In genomic region chr2:199833525-199833924, GRCh38 we compare ENCODE assay signal across 21 cellular contexts. TPM values are rescaled to one million over a fixed set of nuclear protein-coding genes. Genes with fewer than 3 reads are reported as not detected.
DNase-seq lines count a peak whose midpoint lies in the region; ATAC-seq lines count a peak whose summit lies in the region.
"Had no signal": no experiment of that assay in that cellular context is flagged by ENCODE, and none has a peak within 500 bp of the region (broad histone marks: within the 10 kb centered on the region; RNA-seq: fewer than 3 reads in every experiment).

No MANE protein-coding gene starts in this region.

- peak overlapping the region; percentile 75 for H3K27ac ChIP-seq in layer of hippocampus (ENCODE audit: low read depth, low read length)
- H3K27ac ChIP-seq: heart right ventricle, thoracic aorta had no signal

- no peaks in the 10 kb centered on the region for H3K36me3 Mint-ChIP-seq in activated CD4-positive, alpha-beta T cell treated with anti-CD3 and anti-CD28 coated beads for 36 hours (ENCODE audit: low read depth)
- H3K36me3 Mint-ChIP-seq: CD4-positive, CD25-positive, alpha-beta regulatory T cell had no signal

- CTCF ChIA-PET in activated CD4-positive, alpha-beta T cell treated with anti-CD3 and anti-CD28 coated beads for 36 hours (lab: Charles Lee) = no interaction called here

- H3K9me3 Mint-ChIP-seq in activated CD4-positive, alpha-beta T cell treated with anti-CD3 and anti-CD28 coated beads for 36 hours (ENCODE audit: low read depth) = no peaks in the 10 kb centered on the region
- H3K9me3 Mint-ChIP-seq: activated T-helper 2 cell treated with anti-CD3 and anti-CD28 coated beads, Interferon-gamma antibody, Interleukin-2, Interleukin-4, amounts not matched to agents 10 μg/mL and 5 μg/mL and 100 μg/mL, durations not matched to agents 14 hours and 24 hours and 36 hours; memory B cell; naive thymus-derived CD8-positive, alpha-beta T cell had no signal

- H3K27me3 ChIP-seq in layer of hippocampus (ENCODE audit: control insufficient read depth, insufficient read depth, low read length) = no peaks in the 10 kb centered on the region
- H3K27me3 ChIP-seq: heart right ventricle had no signal

- H3K27ac Mint-ChIP-seq in activated CD4-positive, alpha-beta T cell treated with anti-CD3 and anti-CD28 coated beads for 36 hours = no peak overlapping the region
- H3K27ac Mint-ChIP-seq: activated T-helper 2 cell treated with anti-CD3 and anti-CD28 coated beads, Interferon-gamma antibody, Interleukin-2, Interleukin-4, amounts not matched to agents 10 μg/mL and 5 μg/mL and 100 μg/mL, durations not matched to agents 14 hours and 24 hours and 36 hours; CD4-positive, CD25-positive, alpha-beta regulatory T cell; memory B cell; naive thymus-derived CD8-positive, alpha-beta T cell had no signal

- DNase-seq in C1 segment of cervical spinal cord (lab: John Stamatoyannopoulos, UW) (peak in 11 of 14 donors; percentile 6 to 64 (median 32)), NCI-H2029 (lab: John Stamatoyannopoulos, UW) (peak; percentile 77), amygdala (lab: John Stamatoyannopoulos, UW) (peak in 45 of 56 donors; percentile 4 to 81 (median 39))
- DNase-seq in activated CD4-positive, alpha-beta T cell treated with anti-CD3 and anti-CD28 coated beads for 36 hours = no peak
- no peak for DNase-seq in stimulated activated CD4-positive, alpha-beta T cell treated with anti-CD3 and anti-CD28 coated beads, Interleukin-4, amount 100 ng/mL, for 24 hours
- DNase-seq: CD4-positive, CD25-positive, alpha-beta regulatory T cell; central memory CD4-positive, alpha-beta T cell; effector CD8-positive, alpha-beta T cell; heart right ventricle; islet precursor cell; naive thymus-derived CD8-positive, alpha-beta T cell; NCI-H146; NCI-H524 treated with DMSO at 0.1 percent for 48 hours; PC-3 had no signal

- no peaks in the 10 kb centered on the region for H3K4me1 Mint-ChIP-seq in activated CD4-positive, alpha-beta T cell treated with anti-CD3 and anti-CD28 coated beads for 36 hours
- H3K4me1 Mint-ChIP-seq: CD4-positive, CD25-positive, alpha-beta regulatory T cell; memory B cell; naive thymus-derived CD8-positive, alpha-beta T cell had no signal

- ATAC-seq in esophagus mucosa (no peak), GM21825 (IDR thresholded peaks at IDR 0.05; ENCODE audit: unreplicated experiment) (no peak)
- ATAC-seq in activated CD4-positive, alpha-beta T cell treated with anti-CD3 and anti-CD28 coated beads for 36 hours = no peak
- ATAC-seq: heart right ventricle; naive thymus-derived CD8-positive, alpha-beta T cell; PC-3 had no signal

- POLR2A ChIA-PET in activated CD4-positive, alpha-beta T cell treated with anti-CD3 and anti-CD28 coated beads for 36 hours (lab: Charles Lee) = no interaction called here

- no peaks in the 10 kb centered on the region for H3K27me3 Mint-ChIP-seq in activated CD4-positive, alpha-beta T cell treated with anti-CD3 and anti-CD28 coated beads for 36 hours
- H3K27me3 Mint-ChIP-seq: memory B cell; naive thymus-derived CD8-positive, alpha-beta T cell had no signal

- H3K4me3 Mint-ChIP-seq in activated CD4-positive, alpha-beta T cell treated with anti-CD3 and anti-CD28 coated beads for 36 hours = no peak overlapping the region
- H3K4me3 Mint-ChIP-seq: CD4-positive, CD25-positive, alpha-beta regulatory T cell; memory B cell; naive thymus-derived CD8-positive, alpha-beta T cell had no signal

- intact Hi-C loops in activated CD4-positive, alpha-beta T cell treated with anti-CD3 and anti-CD28 coated beads for 36 hours (cut with DNase I, micrococcal nuclease) = no loop called here

RNA-seq across cellular contexts. Expression of gene FTCDNL1, which starts 17.5 kb away (rescaled TPM):
- 1.6 TPM for total RNA-seq in esophagus mucosa
- total RNA-seq in activated CD4-positive, alpha-beta T cell treated with anti-CD3 and anti-CD28 coated beads for 36 hours = 1 to 10 TPM; 3.8 to 4.3 TPM
- total RNA-seq: smooth muscle cell had no signal

Comparison
In these comparisons a context has a peak if more than half of its experiments do, and no peak if none do; other contexts are left out.
1. DNase-seq: peak in C1 segment of cervical spinal cord (11 of 14), NCI-H2029 (single experiment) and amygdala (45 of 56); none in activated CD4-positive, alpha-beta T cell treated with anti-CD3 and anti-CD28 coated beads for 36 hours (single experiment) and stimulated activated CD4-positive, alpha-beta T cell treated with anti-CD3 and anti-CD28 coated beads, Interleukin-4, amount 100 ng/mL, for 24 hours (single experiment).